19 cellular contexts compared by ENCODE assay signal in genomic region chr19:37519890-37520289, GRCh38. TPM values are rescaled to one million over a fixed set of nuclear protein-coding genes. Genes with fewer than 3 reads are reported as not detected.
A peak's percentile ranks its signal among the peaks of the same experiment; 100 is the strongest.
DNase-seq lines count a peak whose midpoint lies in the region; ATAC-seq, FAIRE-seq and TF ChIP-seq lines count a peak whose summit lies in the region.
"Had no signal": no experiment of that assay in that cellular context is flagged by ENCODE, and none has a peak within 500 bp of the region (broad histone marks: within the 10 kb centered on the region; RNA-seq: fewer than 3 reads in every experiment).

No MANE protein-coding gene starts in this region.

- H3K9ac ChIP-seq in SK-N-SH, result no peak overlapping the region

- no peak for TF ChIP-seq POLR2A in transverse colon (IDR thresholded peaks at IDR 0.05)

- peaks cover 63% of the 10 kb centered on the region for H3K36me3 Mint-ChIP-seq in osteocyte (ENCODE audit: unreplicated experiment)

- H3K4me2 ChIP-seq in SK-N-SH, result no peak overlapping the region

- H3K4me1 Mint-ChIP-seq in osteocyte (ENCODE audit: unreplicated experiment), result no peaks in the 10 kb centered on the region

- no peak; the same call in 2 of the 3 replicates for ATAC-seq in SK-N-SH treated with all-trans-retinoic acid at 6 μM for 48 hours
- no peak for ATAC-seq in Right ventricle myocardium inferior
- ATAC-seq: left cardiac atrium had no signal

- no peaks in the 10 kb centered on the region for H3F3A ChIP-seq in SK-N-SH (replicated peaks; ENCODE audit: insufficient read depth)

- FAIRE-seq in bronchial epithelial cell (lab: Jason Lieb, UNC), result no peak
- FAIRE-seq: TTC549 had no signal

- H3K9me2 ChIP-seq in SK-N-SH, result no peaks in the 10 kb centered on the region

- CTCF ChIA-PET in SK-N-SH (lab: Yijun Ruan, JAX), result interaction anchor here (1.0 kb wide), 1 partner anchor 12 kb away, joined by 3 read pairs; no protein-coding TSS in a partner anchor

- no peaks in the 10 kb centered on the region for H4K20me1 ChIP-seq in SK-N-SH (ENCODE audit: insufficient read depth)

- intact Hi-C loops in Right ventricle myocardium inferior (cut with DNase I), result no loop called here
- intact Hi-C loops in transverse colon (cut with DNase I; ENCODE audit: low total_unique reads), result no loop called here

- TF ChIP-seq EP300 in SK-N-SH (IDR thresholded peaks at IDR 0.05; ENCODE audit: borderline replicate concordance in 1 of 2, low read depth in 1 of 2, low read length in 1 of 2), result no peak
- TF ChIP-seq EP300 in transverse colon (IDR thresholded peaks at IDR 0.05; ENCODE audit: low read depth), result no peak

- no peak overlapping the region for H3K4me3 ChIP-seq in SK-N-SH (ENCODE audit: low read depth in 2 of 2, low read length in 1 of 2)
- no peak overlapping the region for H3K4me3 ChIP-seq in bronchial epithelial cell (ENCODE audit: low read depth, low read length)
- H3K4me3 ChIP-seq in transverse colon, result no peak overlapping the region
- H3K4me3 ChIP-seq: SJSA1, tibial artery had no signal

- POLR2A ChIA-PET in SK-N-SH (lab: Yijun Ruan, JAX), result no interaction called here

- H3K79me2 ChIP-seq in SK-N-SH (ENCODE audit: insufficient read depth), result no peaks in the 10 kb centered on the region; the same call in 1 of the 2 replicates

- DNase-seq in SK-N-SH (no peak), M059J (ENCODE audit: low read depth) (peak; percentile 88), bronchial epithelial cell (ENCODE audit: low read depth) (peak; percentile 53), osteocyte (ENCODE audit: extremely low spot score, unreplicated experiment) (peak; percentile 54), Right ventricle myocardium inferior (ENCODE audit: missing footprints) (no peak), transverse colon (no peak)
- DNase-seq in stimulated activated CD4-positive, alpha-beta T cell treated with anti-CD3 and anti-CD28 coated beads, Interleukin-12 subunit alpha, Interleukin-12 subunit beta, amount 100 ng/mL, for 4 hours, result no peak
- DNase-seq: activated naive CD4-positive, alpha-beta T cell treated with Interleukin-2 at 50 U/mL for 16 hours; CD4-positive, alpha-beta T cell; central memory CD4-positive, alpha-beta T cell; left cardiac atrium; NCI-H2029; NCI-H774; tibial artery had no signal

- H3K27me3 Mint-ChIP-seq in osteocyte (ENCODE audit: unreplicated experiment), result no peaks in the 10 kb centered on the region
- H3K27me3 Mint-ChIP-seq: CD4-positive, alpha-beta T cell had no signal

- no peaks in the 10 kb centered on the region for H3K4me1 ChIP-seq in SK-N-SH (ENCODE audit: control insufficient read depth in 1 of 2, insufficient read depth in 2 of 2, low read depth in 1 of 2, low read length in 1 of 2)
- H3K4me1 ChIP-seq in transverse colon, result no peaks in the 10 kb centered on the region
- H3K4me1 ChIP-seq: SJSA1, tibial artery had no signal

- no peak for TF ChIP-seq RAD21 in SK-N-SH (IDR thresholded peaks at IDR 0.05; ENCODE audit: low read length)

- peaks cover 3% of the 10 kb centered on the region; the same call in 1 of the 2 replicates for H3K9me3 ChIP-seq in SK-N-SH
- H3K9me3 ChIP-seq in transverse colon, result peaks cover 31 to 34% of the 10 kb centered on the region in 2 donors

- H3K27ac Mint-ChIP-seq in osteocyte (ENCODE audit: unreplicated experiment), result no peak overlapping the region
- H3K27ac Mint-ChIP-seq: CD4-positive, alpha-beta T cell had no signal

- H3K36me3 ChIP-seq in SK-N-SH (replicated peaks in 1 of 2; ENCODE audit: control insufficient read depth in 1 of 2, insufficient read depth in 2 of 2, low read length in 1 of 2), result peaks cover 9 to 13% of the 10 kb centered on the region in 2 experiments
- no peaks in the 10 kb centered on the region for H3K36me3 ChIP-seq in bronchial epithelial cell (ENCODE audit: control insufficient read depth, insufficient read depth, low read length)
- peaks cover 0 to 23% (median 11%) of the 10 kb centered on the region in 4 donors for H3K36me3 ChIP-seq in transverse colon
- H3K36me3 ChIP-seq: SJSA1 had no signal

- H3K27ac ChIP-seq in SK-N-SH (ENCODE audit: low read depth in 2 of 2, low read length in 1 of 2), result no peak overlapping the region
- no peak overlapping the region for H3K27ac ChIP-seq in transverse colon
- H3K27ac ChIP-seq: 22Rv1, HL-60, SJSA1, tibial artery had no signal

- H3K27me3 ChIP-seq in SK-N-SH (ENCODE audit: insufficient read depth), result no peaks in the 10 kb centered on the region
- no peaks in the 10 kb centered on the region for H3K27me3 ChIP-seq in bronchial epithelial cell (ENCODE audit: control insufficient read depth, insufficient read depth, low read length)
- no peaks in the 10 kb centered on the region for H3K27me3 ChIP-seq in transverse colon
- H3K27me3 ChIP-seq: SJSA1, tibial artery had no signal

- in situ Hi-C loops in transverse colon (cut with MboI; ENCODE audit: low pct_ligation_motif_present in 1 of 4, low pct_unique_long_range_greater_than_20kb in 1 of 4, low sequenced_read_pairs in 3 of 4), result no loop called here

- H2AFZ ChIP-seq in SK-N-SH (ENCODE audit: low read depth), result no peak overlapping the region

- 11% methylated on average over 2 of the region's 2 CpGs for WGBS in SK-N-SH (ENCODE audit: low lambda C conversion rate)
- 55% methylated on average over 2 of the region's 2 CpGs; no CpG with 5 or more reads in 1 of the 2 donors for WGBS in transverse colon (ENCODE audit: low coverage in 1 of 2), 2 donors

- peaks cover 47% of the 10 kb centered on the region for H3K9me3 Mint-ChIP-seq in osteocyte (ENCODE audit: unreplicated experiment)

- TF ChIP-seq CTCF in SK-N-SH (IDR thresholded peaks at IDR 0.05), result no peak
- no peak for TF ChIP-seq CTCF in bronchial epithelial cell (IDR thresholded peaks at IDR 0.05; ENCODE audit: insufficient read depth, low read length, severe bottlenecking)
- TF ChIP-seq CTCF in osteocyte (IDR thresholded peaks at IDR 0.05), result no peak
- TF ChIP-seq CTCF in transverse colon (IDR thresholded peaks at IDR 0.05), result no peak

- no peak overlapping the region for H3K4me3 Mint-ChIP-seq in osteocyte (ENCODE audit: unreplicated experiment)
- H3K4me3 Mint-ChIP-seq: CD4-positive, alpha-beta T cell had no signal

TF ChIP-seq in SK-N-SH, 30 proteins besides CTCF, POLR2A, EP300 and RAD21 (continues in another document):
- TF ChIP-seq ELF1 (IDR thresholded peaks at IDR 0.05) (no peak), SMC3 (IDR thresholded peaks at IDR 0.05; ENCODE audit: low read depth, low read length) (no peak), TCF12 (IDR thresholded peaks at IDR 0.05) (no peak)

TF ChIP-seq in SK-N-SH treated with all-trans-retinoic acid at 6 μM for 48 hours, 23 proteins besides CTCF, POLR2A, EP300 and RAD21 (continues in another document):
- TF ChIP-seq ZFP3 (CRISPR knock-in tag; IDR thresholded peaks at IDR 0.05) (no peak), CREB5 (CRISPR knock-in tag; IDR thresholded peaks at IDR 0.05; ENCODE audit: low read depth) (no peak), ESRRG (CRISPR knock-in tag; IDR thresholded peaks at IDR 0.05) (no peak), POU6F1 (CRISPR knock-in tag; IDR thresholded peaks at IDR 0.05; ENCODE audit: borderline replicate concordance, low read depth) (no peak), ZNF8 (CRISPR knock-in tag; IDR thresholded peaks at IDR 0.05) (no peak), GLIS3 (CRISPR knock-in tag; IDR thresholded peaks at IDR 0.05) (no peak), ISL1 (CRISPR knock-in tag; IDR thresholded peaks at IDR 0.05) (no peak), ZNF70 (CRISPR knock-in tag; IDR thresholded peaks at IDR 0.05) (no peak)

RNA-seq across cellular contexts. Expression of gene ZNF793, which starts 13.2 kb away (rescaled TPM):
- 2.3 and 4.1 TPM in 2 replicates for polyA plus RNA-seq in SK-N-SH (2012; rRNA removed)
- 2.5 and 2.6 TPM in 2 replicates for polyA plus RNA-seq in SK-N-SH (2012; cell fraction: cytosol; rRNA removed)
- polyA plus RNA-seq in SK-N-SH (2012; cell fraction: nucleus; rRNA removed), result 8.0 and 12.6 TPM in 2 replicates
- 3.8 and 6.0 TPM in 2 replicates for total RNA-seq in M059J (2014; rRNA removed; shearing (Covaris generic))
- 1.8 and 3.6 TPM in 2 replicates for total RNA-seq in bronchial epithelial cell
- total RNA-seq in osteocyte, result 10.8 TPM in 2 replicates
- total RNA-seq in Right ventricle myocardium inferior, result 5.4 TPM
- total RNA-seq in transverse colon, result 1 to 10 TPM in 3 of 4 donors, under 1 TPM in 1; 0.75 to 6.8 (median 4.1) TPM

RNA-seq across cellular contexts. Expression of gene ZNF570, which starts 50.7 kb away (rescaled TPM):
- 1.5 and 2.3 TPM in 2 replicates for polyA plus RNA-seq in SK-N-SH (2012; rRNA removed)
- 2.3 and 2.6 TPM in 2 replicates for polyA plus RNA-seq in SK-N-SH (2012; cell fraction: cytosol; rRNA removed)
- 3.3 and 3.6 TPM in 2 replicates for polyA plus RNA-seq in SK-N-SH (2012; cell fraction: nucleus; rRNA removed)
- total RNA-seq in M059J (2014; rRNA removed; shearing (Covaris generic)), result 3.9 and 6.6 TPM in 2 replicates
- 4.4 and 5.8 TPM in 2 replicates for total RNA-seq in bronchial epithelial cell
- 7.3 and 8.1 TPM in 2 replicates for total RNA-seq in osteocyte
- 8.4 TPM for total RNA-seq in Right ventricle myocardium inferior
- total RNA-seq in transverse colon, result 1 to 10 TPM in 3 of 4 donors, under 1 TPM in 1; 0.37 to 4.6 (median 2.7) TPM

RNA-seq across cellular contexts. Expression of gene ZNF569, which starts 52.6 kb away (rescaled TPM):
- 2.0 and 2.5 TPM in 2 replicates for polyA plus RNA-seq in SK-N-SH (2012; rRNA removed)
- polyA plus RNA-seq in SK-N-SH (2012; cell fraction: cytosol; rRNA removed), result 2.8 and 3.3 TPM in 2 replicates
- 2.5 and 3.8 TPM in 2 replicates for polyA plus RNA-seq in SK-N-SH (2012; cell fraction: nucleus; rRNA removed)
- 6.9 and 7.2 TPM in 2 replicates for total RNA-seq in M059J (2014; rRNA removed; shearing (Covaris generic))
- total RNA-seq in bronchial epithelial cell, result 2.6 and 2.8 TPM in 2 replicates
- 6.2 and 7.1 TPM in 2 replicates for total RNA-seq in osteocyte
- total RNA-seq in Right ventricle myocardium inferior, result 6.0 TPM
- total RNA-seq in transverse colon, result 1 to 10 TPM in 3 of 4 donors, not detected in 1; 2.2 to 5.9 (median 5.4) TPM

Comparison
In these comparisons a context has a peak if more than half of its experiments do, and no peak if none do; other contexts are left out.
1. DNase-seq: peak in M059J (single experiment), bronchial epithelial cell (single experiment) and osteocyte (single experiment); none in SK-N-SH (single experiment), Right ventricle myocardium inferior (single experiment), transverse colon (single experiment) and stimulated activated CD4-positive, alpha-beta T cell treated with anti-CD3 and anti-CD28 coated beads, Interleukin-12 subunit alpha, Interleukin-12 subunit beta, amount 100 ng/mL, for 4 hours (single experiment).